Comparison of ENCODE assay signal across 17 cellular contexts in genomic region chrX:3717742-3718420, GRCh38. TPM values are rescaled to one million over a fixed set of nuclear protein-coding genes. Genes with fewer than 3 reads are reported as not detected.
DNase-seq lines count a peak whose midpoint lies in the region; ATAC-seq and TF ChIP-seq lines count a peak whose summit lies in the region.
"Had no signal": no experiment of that assay in that cellular context is flagged by ENCODE, and none has a peak within 500 bp of the region (broad histone marks: within the 10 kb centered on the region; RNA-seq: fewer than 3 reads in every experiment).

No MANE protein-coding gene starts in this region.

- H2AFZ ChIP-seq in PC-3 (ENCODE audit: low read length) (no peak overlapping the region), fibroblast of lung (ENCODE audit: low read length) (no peak overlapping the region)
- H2AFZ ChIP-seq: GM23338 had no signal

- peaks cover 40% of the 10 kb centered on the region for H3K27me3 Mint-ChIP-seq in nephron progenitor cell (ENCODE audit: low read depth, poor library complexity)

- POLR2A ChIA-PET in PC-3 (lab: Charles Lee; ENCODE audit: unreplicated experiment) = no interaction called here

- H3K4me3 ChIP-seq in PC-3 (ENCODE audit: low read length) (no peak overlapping the region), brain microvascular endothelial cell (ENCODE audit: low read depth, low read length) (no peak overlapping the region), fibroblast of lung (replicated peaks in 1 of 4; ENCODE audit: control extremely low read depth in 1 of 4, insufficient read depth in 1 of 4, low read depth in 3 of 4, low read length in 4 of 4) (no peak overlapping the region)
- H3K4me3 ChIP-seq: GM23338 had no signal

- H3K9me2 ChIP-seq in PC-3 (replicated peaks; ENCODE audit: low read length) = no peaks in the 10 kb centered on the region

- DNase-seq in EH (ENCODE audit: low read depth) (peak; percentile 39), PC-3 (peak; percentile 12), brain microvascular endothelial cell (peak; percentile 56), fibroblast of lung (ENCODE audit: low read depth in 2 of 2) (peak; percentile 30 to 32), nephron progenitor cell (no peak), NCI-H2227 (lab: John Stamatoyannopoulos, UW; ENCODE audit: unreplicated experiment) (no peak)
- no peak for DNase-seq in stimulated activated naive CD4-positive, alpha-beta T cell treated with Interleukin-2 at 50 U/mL for 16 hours (lab: John Stamatoyannopoulos, UW)
- DNase-seq: AML-193, DMS79, GDM1, NCI-H1417 treated with DMSO at 0.1 percent for 48 hours, NCI-H2029, NCI-H510A treated with DMSO at 0.1 percent for 48 hours had no signal

- H3K27me3 ChIP-seq in PC-3 (ENCODE audit: low read length) (no peaks in the 10 kb centered on the region), brain microvascular endothelial cell (replicated peaks) (no peaks in the 10 kb centered on the region), fibroblast of lung (ENCODE audit: control insufficient read depth, insufficient read depth, low read length) (no peaks in the 10 kb centered on the region)

- H3K36me3 ChIP-seq in PC-3 (ENCODE audit: low read depth, low read length) (no peaks in the 10 kb centered on the region), brain microvascular endothelial cell (replicated peaks) (no peaks in the 10 kb centered on the region), fibroblast of lung (ENCODE audit: control insufficient read depth, insufficient read depth, low read length) (no peaks in the 10 kb centered on the region)

- H3K9me3 Mint-ChIP-seq in nephron progenitor cell = peaks cover 8% of the 10 kb centered on the region
- H3K9me3 Mint-ChIP-seq: GM23338 had no signal

- H3K79me2 ChIP-seq in PC-3 (ENCODE audit: low read length) = peaks cover 2% of the 10 kb centered on the region
- H3K79me2 ChIP-seq in fibroblast of lung (ENCODE audit: control insufficient read depth, insufficient read depth, low read length) = no peaks in the 10 kb centered on the region

- no peaks in the 10 kb centered on the region for H3F3A ChIP-seq in PC-3 (ENCODE audit: low read length, unreplicated experiment)

- H3K4me3 Mint-ChIP-seq in nephron progenitor cell = no peak overlapping the region
- H3K4me3 Mint-ChIP-seq: GM23338 had no signal

- no TSS peak for BruUV-seq in PC-3 (replicated peaks; lab: Mats Ljungman, UMichigan)

- H3K36me3 Mint-ChIP-seq in nephron progenitor cell (ENCODE audit: low read depth) = no peaks in the 10 kb centered on the region

- H3K9me3 ChIP-seq in PC-3 (ENCODE audit: low read length) = no peaks in the 10 kb centered on the region
- no peaks in the 10 kb centered on the region for H3K9me3 ChIP-seq in fibroblast of lung (ENCODE audit: control insufficient read depth, insufficient read depth, low read depth, low read length)

- H3K27ac Mint-ChIP-seq in nephron progenitor cell = no peak overlapping the region
- H3K27ac Mint-ChIP-seq: GM23338 had no signal

- no peaks in the 10 kb centered on the region for H4K20me1 ChIP-seq in PC-3 (ENCODE audit: low read length)
- no peaks in the 10 kb centered on the region for H4K20me1 ChIP-seq in fibroblast of lung (ENCODE audit: control insufficient read depth, extremely low read depth, insufficient read depth, low read length)

- no peak overlapping the region for H3K4me2 ChIP-seq in PC-3 (ENCODE audit: low read length)
- no peak overlapping the region for H3K4me2 ChIP-seq in fibroblast of lung (ENCODE audit: extremely low read depth, insufficient read depth, low read length)
- H3K4me2 ChIP-seq: GM23338, KMS-11 had no signal

- ATAC-seq in PC-3 = no peak
- no peak for ATAC-seq in GM18520 (IDR thresholded peaks at IDR 0.05; ENCODE audit: unreplicated experiment)
- ATAC-seq: GM23338 had no signal

- intact Hi-C loops in PC-3 (cut with micrococcal nuclease) = no loop called here

- TF ChIP-seq CTCF in PC-3 (conservative IDR thresholded peaks at IDR 0.05; ENCODE audit: low read depth, low read length) (no peak), brain microvascular endothelial cell (IDR thresholded peaks at IDR 0.05; ENCODE audit: low read depth, low read length, missing control alignments) (no peak), fibroblast of lung (conservative IDR thresholded peaks at IDR 0.05 in 1 of 2, IDR thresholded peaks at IDR 0.05 in 1 of 2; ENCODE audit: low read depth in 1 of 2, low read length in 2 of 2) (no peak), nephron progenitor cell (IDR thresholded peaks at IDR 0.05) (no peak)

- H3K4me1 Mint-ChIP-seq in nephron progenitor cell = peaks cover 14% of the 10 kb centered on the region

- CTCF ChIA-PET in PC-3 (lab: Charles Lee) = no interaction called here

- H3K27ac ChIP-seq in PC-3 (ENCODE audit: low read length) (no peak overlapping the region), brain microvascular endothelial cell (no peak overlapping the region), fibroblast of lung (ENCODE audit: insufficient read depth, low read length) (no peak overlapping the region)
- H3K27ac ChIP-seq: HL-60, KMS-11 had no signal

- H3K4me1 ChIP-seq in PC-3 (ENCODE audit: insufficient read depth, low read length) (no peaks in the 10 kb centered on the region), fibroblast of lung (ENCODE audit: control insufficient read depth, extremely low read depth, insufficient read depth, low read length) (no peaks in the 10 kb centered on the region)

- in situ Hi-C loops in brain microvascular endothelial cell (cut with HindIII; ENCODE audit: low pct_ligation_motif_present, low sequenced_read_pairs) = no loop called here

- H3K9ac ChIP-seq in PC-3 (ENCODE audit: low read length) = no peak overlapping the region
- H3K9ac ChIP-seq in fibroblast of lung (ENCODE audit: insufficient read depth, low read length) = no peak overlapping the region
- H3K9ac ChIP-seq: KMS-11 had no signal

RNA-seq across cellular contexts. Expression of gene PRKX, which starts 4.4 kb away (rescaled TPM):
- total RNA-seq in PC-3 (2014; rRNA removed) (12.2 and 22.2 TPM in 2 replicates), fibroblast of lung (10.8 and 19.3 TPM in 2 replicates)
- 11.3 and 12.6 TPM in 2 replicates for polyA plus RNA-seq in fibroblast of lung
- 6.1 and 10.5 TPM in 2 replicates for polyA plus RNA-seq in fibroblast of lung (2012)
- 5.5 and 6.8 TPM in 2 replicates for polyA minus RNA-seq in fibroblast of lung (ENCODE audit: low replicate concordance)

Comparison
In these comparisons a context has a peak if more than half of its experiments do, and no peak if none do; other contexts are left out.
1. DNase-seq: peak in EH (single experiment), PC-3 (single experiment), brain microvascular endothelial cell (single experiment) and fibroblast of lung (2 of 2); none in nephron progenitor cell (single experiment), stimulated activated naive CD4-positive, alpha-beta T cell treated with Interleukin-2 at 50 U/mL for 16 hours (single experiment) and NCI-H2227 (single experiment).